ENCODE assay signal across 13 cellular contexts in genomic region chr3:59127071-59127470, GRCh38.
DNase-seq lines count a peak whose midpoint lies in the region; ATAC-seq and TF ChIP-seq lines count a peak whose summit lies in the region.
"Had no signal": no experiment of that assay in that cellular context is flagged by ENCODE, and none has a peak within 500 bp of the region (broad histone marks: within the 10 kb centered on the region; RNA-seq: fewer than 3 reads in every experiment).

No MANE protein-coding gene starts in this region.

- intact Hi-C loops in left ventricle myocardium inferior (cut with micrococcal nuclease) = no loop called here

- POLR2A ChIA-PET in SK-N-SH (lab: Yijun Ruan, JAX) = no interaction called here

- H3K9me3 ChIP-seq in SK-N-SH = no peaks in the 10 kb centered on the region
- H3K9me3 ChIP-seq in fibroblast of lung (ENCODE audit: control insufficient read depth, insufficient read depth, low read depth, low read length) = no peaks in the 10 kb centered on the region
- H3K9me3 ChIP-seq in left ventricle myocardium inferior (replicated peaks) = no peaks in the 10 kb centered on the region
- H3K9me3 ChIP-seq: heart right ventricle, right lobe of liver had no signal

- H3K27ac ChIP-seq in SK-N-SH (ENCODE audit: low read depth in 2 of 2, low read length in 1 of 2) = peak overlapping the region in 1 of 2 experiments; percentile 98; a peak in 2 of 4 replicates
- H3K27ac ChIP-seq in fibroblast of lung (ENCODE audit: insufficient read depth, low read length) = no peak overlapping the region
- no peak overlapping the region for H3K27ac ChIP-seq in left ventricle myocardium inferior (replicated peaks)
- H3K27ac ChIP-seq: heart right ventricle, right lobe of liver had no signal

- TF ChIP-seq RAD21 in SK-N-SH (IDR thresholded peaks at IDR 0.05; ENCODE audit: low read length) = no peak

- no peaks in the 10 kb centered on the region for H3K9me2 ChIP-seq in SK-N-SH

- peak overlapping the region; percentile 49; the same call in 1 of the 2 replicates for H3K4me2 ChIP-seq in SK-N-SH
- H3K4me2 ChIP-seq in fibroblast of lung (ENCODE audit: extremely low read depth, insufficient read depth, low read length) = no peak overlapping the region

- TF ChIP-seq EP300 in SK-N-SH (IDR thresholded peaks at IDR 0.05; ENCODE audit: borderline replicate concordance in 1 of 2, low read depth in 1 of 2, low read length in 1 of 2) = peak; percentile 39 to 42; a peak in 2 of 4 replicates

- no peak for TF ChIP-seq CTCF in SK-N-SH (IDR thresholded peaks at IDR 0.05)
- no peak for TF ChIP-seq CTCF in fibroblast of lung (conservative IDR thresholded peaks at IDR 0.05 in 1 of 2, IDR thresholded peaks at IDR 0.05 in 1 of 2; ENCODE audit: low read depth in 1 of 2, low read length in 2 of 2)
- no peak for TF ChIP-seq CTCF in left ventricle myocardium inferior (IDR thresholded peaks at IDR 0.05; ENCODE audit: borderline replicate concordance)

- H3K27me3 ChIP-seq in SK-N-SH (ENCODE audit: insufficient read depth) (no peaks in the 10 kb centered on the region), fibroblast of lung (ENCODE audit: control insufficient read depth, insufficient read depth, low read length) (no peaks in the 10 kb centered on the region), left ventricle myocardium inferior (ENCODE audit: low read depth) (no peaks in the 10 kb centered on the region)
- H3K27me3 ChIP-seq: heart right ventricle, right lobe of liver had no signal

- CTCF ChIA-PET in SK-N-SH (lab: Yijun Ruan, JAX) = interaction anchor here (1.1 to 1.7 kb wide), 3 partner anchors 11 to 16 kb away, joined by 3 read pairs; no protein-coding TSS in a partner anchor

- peaks cover 14% of the 10 kb centered on the region for H3F3A ChIP-seq in SK-N-SH (replicated peaks; ENCODE audit: insufficient read depth)

- H3K79me2 ChIP-seq in SK-N-SH (ENCODE audit: insufficient read depth) = no peaks in the 10 kb centered on the region
- no peaks in the 10 kb centered on the region for H3K79me2 ChIP-seq in fibroblast of lung (ENCODE audit: control insufficient read depth, insufficient read depth, low read length)

- H3K4me3 ChIP-seq in SK-N-SH (ENCODE audit: low read depth in 2 of 2, low read length in 1 of 2) (no peak overlapping the region), fibroblast of lung (replicated peaks in 1 of 4; ENCODE audit: control extremely low read depth in 1 of 4, insufficient read depth in 1 of 4, low read depth in 3 of 4, low read length in 4 of 4) (no peak overlapping the region), left ventricle myocardium inferior (no peak overlapping the region)
- H3K4me3 ChIP-seq: heart right ventricle, right lobe of liver had no signal

- H3K4me1 ChIP-seq in SK-N-SH (ENCODE audit: control insufficient read depth in 1 of 2, insufficient read depth in 2 of 2, low read depth in 1 of 2, low read length in 1 of 2) (peaks cover 12 to 14% of the 10 kb centered on the region in 2 experiments; a peak in 3 of 4 replicates), fibroblast of lung (ENCODE audit: control insufficient read depth, extremely low read depth, insufficient read depth, low read length) (no peaks in the 10 kb centered on the region), left ventricle myocardium inferior (no peaks in the 10 kb centered on the region)
- H3K4me1 ChIP-seq: right lobe of liver had no signal

- no peak for ATAC-seq in HG03196 (IDR thresholded peaks at IDR 0.05; ENCODE audit: unreplicated experiment)
- no peak for ATAC-seq in GM21786 (IDR thresholded peaks at IDR 0.05; ENCODE audit: unreplicated experiment)
- ATAC-seq: heart right ventricle, HepG2, right lobe of liver had no signal

- DNase-seq in GM03348 (ENCODE audit: low spot score) (peak; percentile 78), SK-N-SH (peak; percentile 21), fibroblast of lung (ENCODE audit: low read depth in 2 of 2) (peak; percentile 62 to 89), pons (ENCODE audit: low spot score) (peak; percentile 1), left ventricle myocardium inferior (no peak)
- DNase-seq in activated T-cell treated with anti-CD3 and anti-CD28 coated beads, Interleukin-2, amount 50 U/mL, for 1 hour = no peak
- DNase-seq: Calu3, heart right ventricle, NCI-H187 treated with DMSO at 0.1 percent for 48 hours, right lobe of liver had no signal

- H3K36me3 ChIP-seq in SK-N-SH (replicated peaks in 1 of 2; ENCODE audit: control insufficient read depth in 1 of 2, insufficient read depth in 2 of 2, low read length in 1 of 2) (no peaks in the 10 kb centered on the region), fibroblast of lung (ENCODE audit: control insufficient read depth, insufficient read depth, low read length) (no peaks in the 10 kb centered on the region), left ventricle myocardium inferior (no peaks in the 10 kb centered on the region)
- H3K36me3 ChIP-seq: heart right ventricle, right lobe of liver had no signal

- H3K9ac ChIP-seq in SK-N-SH (peak overlapping the region; percentile 55; the same call in 1 of the 2 replicates), fibroblast of lung (ENCODE audit: insufficient read depth, low read length) (no peak overlapping the region)

- H4K20me1 ChIP-seq in SK-N-SH (ENCODE audit: insufficient read depth) (no peaks in the 10 kb centered on the region), fibroblast of lung (ENCODE audit: control insufficient read depth, extremely low read depth, insufficient read depth, low read length) (no peaks in the 10 kb centered on the region)

- 0 out of 2 replicates have a peak overlapping the region, but pooled peaks have one; percentile 68 for H2AFZ ChIP-seq in SK-N-SH (ENCODE audit: low read depth)
- no peak overlapping the region for H2AFZ ChIP-seq in fibroblast of lung (ENCODE audit: low read length)

TF ChIP-seq in SK-N-SH, 30 proteins besides CTCF, POLR2A, EP300 and RAD21:
- TF ChIP-seq FOXJ3 (CRISPR knock-in tag; IDR thresholded peaks at IDR 0.05) = no peak
- TF ChIP-seq TEAD4 (IDR thresholded peaks at IDR 0.05; ENCODE audit: borderline replicate concordance, insufficient read depth) = peak; percentile 34; the same call in 1 of the 2 replicates
- peak; percentile 79 for TF ChIP-seq JUND (IDR thresholded peaks at IDR 0.05)
- peak; percentile 73; the same call in 1 of the 2 replicates for TF ChIP-seq TCF12 (IDR thresholded peaks at IDR 0.05)
- TF ChIP-seq RFX5 (IDR thresholded peaks at IDR 0.05; ENCODE audit: low read length) = no peak
- TF ChIP-seq MAX (IDR thresholded peaks at IDR 0.05; ENCODE audit: low read depth) = 0 out of 2 replicates have a peak, but pooled peaks have one; percentile 34
- TF ChIP-seq PBX3 (IDR thresholded peaks at IDR 0.05) = peak; percentile 77
- TF ChIP-seq YY1 (IDR thresholded peaks at IDR 0.05; ENCODE audit: low read depth) = no peak
- TF ChIP-seq FOSL2 (IDR thresholded peaks at IDR 0.05; ENCODE audit: borderline replicate concordance, low read depth) = peak; percentile 85

Comparison
In these comparisons a context has a peak if more than half of its experiments do, and no peak if none do; other contexts are left out.
1. DNase-seq: peak in GM03348 (single experiment), SK-N-SH (single experiment), fibroblast of lung (2 of 2) and pons (single experiment); none in activated T-cell treated with anti-CD3 and anti-CD28 coated beads, Interleukin-2, amount 50 U/mL, for 1 hour (single experiment) and left ventricle myocardium inferior (single experiment).